18 cellular contexts compared by ENCODE assay signal in the genomic region with DNA sequence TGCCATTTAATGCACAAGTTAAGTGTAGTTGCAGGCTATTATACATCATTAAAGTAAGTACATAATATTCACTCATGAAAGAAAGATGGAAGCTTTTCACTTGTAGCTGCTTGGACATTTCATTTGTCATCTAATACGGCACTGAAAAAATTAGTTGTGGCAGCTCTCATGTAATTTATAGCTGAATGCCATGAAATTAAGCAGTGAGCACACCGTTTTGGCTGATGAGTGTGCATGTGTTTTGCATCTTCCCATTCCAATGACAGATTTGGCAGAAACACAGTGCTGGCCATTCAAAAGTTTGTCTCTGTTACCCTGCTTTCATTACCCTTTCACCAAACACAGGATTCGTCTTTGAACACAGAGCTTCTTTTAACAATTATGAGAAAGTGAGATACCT.
DNase-seq lines count a peak whose midpoint lies in the region; ATAC-seq and TF ChIP-seq lines count a peak whose summit lies in the region.
"Had no signal": no experiment of that assay in that cellular context is flagged by ENCODE, and none has a peak within 500 bp of the region (broad histone marks: within the 10 kb centered on the region; RNA-seq: fewer than 3 reads in every experiment).

No MANE protein-coding gene starts in this region.

- POLR2A ChIA-PET in SK-N-SH (lab: Yijun Ruan, JAX) (no interaction called here), MCF 10A (lab: Yijun Ruan, JAX) (interaction anchor here (0.8 kb wide), 1 partner anchor 8 kb away, joined by 3 read pairs; no protein-coding TSS in a partner anchor)

- H2AFZ ChIP-seq in SK-N-SH (ENCODE audit: low read depth): no peak overlapping the region
- H2AFZ ChIP-seq: GM23248 had no signal

- H3K4me3 Mint-ChIP-seq in MCF 10A (ENCODE audit: unreplicated experiment): no peak overlapping the region
- H3K4me3 Mint-ChIP-seq: B cell; CD4-positive, CD25-positive, alpha-beta regulatory T cell; CD8-positive, alpha-beta T cell had no signal

- no peak for ATAC-seq in SK-N-SH treated with all-trans-retinoic acid at 6 μM for 48 hours
- ATAC-seq: CD8-positive, alpha-beta T cell had no signal

- H3K36me3 ChIP-seq in SK-N-SH (replicated peaks in 1 of 2; ENCODE audit: control insufficient read depth in 1 of 2, insufficient read depth in 2 of 2, low read length in 1 of 2): no peaks in the 10 kb centered on the region
- no peaks in the 10 kb centered on the region for H3K36me3 ChIP-seq in stomach smooth muscle (ENCODE audit: control insufficient read depth in 2 of 2, insufficient read depth in 2 of 2, low read length in 2 of 2)
- H3K36me3 ChIP-seq: BLaER1 had no signal

- no peaks in the 10 kb centered on the region for H3K9me3 Mint-ChIP-seq in MCF 10A (ENCODE audit: unreplicated experiment)
- H3K9me3 Mint-ChIP-seq: CD4-positive, CD25-positive, alpha-beta regulatory T cell; CD8-positive, alpha-beta T cell had no signal

- CTCF ChIA-PET in SK-N-SH (lab: Yijun Ruan, JAX) (no interaction called here), MCF 10A (lab: Yijun Ruan, JAX) (interaction anchor here (0.6 to 0.9 kb wide), 2 partner anchors 116 to 382 kb away, joined by 3 to 4 read pairs; no protein-coding TSS in a partner anchor)

- no peaks in the 10 kb centered on the region for H3K4me1 Mint-ChIP-seq in MCF 10A (ENCODE audit: insufficient read depth, unreplicated experiment)
- H3K4me1 Mint-ChIP-seq: B cell had no signal

- H3K9ac ChIP-seq in SK-N-SH: no peak overlapping the region
- H3K9ac ChIP-seq in stomach smooth muscle (ENCODE audit: low read length in 2 of 2): no peak overlapping the region
- H3K9ac ChIP-seq: BLaER1, GM23248 had no signal

- H3K27me3 ChIP-seq in SK-N-SH (ENCODE audit: insufficient read depth): no peaks in the 10 kb centered on the region
- no peaks in the 10 kb centered on the region for H3K27me3 ChIP-seq in stomach smooth muscle (ENCODE audit: control insufficient read depth in 1 of 2, insufficient read depth in 2 of 2, low read length in 2 of 2)
- H3K27me3 ChIP-seq: BLaER1 had no signal

- TF ChIP-seq CTCF in SK-N-SH (IDR thresholded peaks at IDR 0.05) (no peak), MCF 10A (IDR thresholded peaks at IDR 0.05; ENCODE audit: unreplicated experiment) (no peak)

- DNase-seq in NCI-H1417 (lab: John Stamatoyannopoulos, UW): peak; percentile 45 to 89 (median 46)
- no peak for DNase-seq in NCI-H1417 treated with DMSO at 0.1 percent for 48 hours (lab: John Stamatoyannopoulos, UW)
- DNase-seq in SK-N-SH: no peak
- no peak for DNase-seq in MCF 10A (ENCODE audit: unreplicated experiment)
- DNase-seq: Caco-2; CD4-positive, CD25-positive, alpha-beta regulatory T cell; CD8-positive, alpha-beta T cell; DMS153; DND-41; GM23248; H7; HCEC 1CT had no signal

- H3K4me3 ChIP-seq in SK-N-SH (ENCODE audit: low read depth in 2 of 2, low read length in 1 of 2) (no peak overlapping the region), stomach smooth muscle (ENCODE audit: low read length in 2 of 2) (peak overlapping the region; percentile 9 to 23)
- H3K4me3 ChIP-seq: BLaER1, GM23248 had no signal

- no peaks in the 10 kb centered on the region for H3K36me3 Mint-ChIP-seq in MCF 10A (ENCODE audit: insufficient read depth, unreplicated experiment)
- H3K36me3 Mint-ChIP-seq: CD4-positive, CD25-positive, alpha-beta regulatory T cell had no signal

- no peaks in the 10 kb centered on the region for H3K9me3 ChIP-seq in SK-N-SH
- H3K9me3 ChIP-seq in stomach smooth muscle (ENCODE audit: control insufficient read depth in 2 of 2, low read length in 2 of 2): no peaks in the 10 kb centered on the region
- H3K9me3 ChIP-seq: BLaER1, Caco-2 had no signal

- no peak for TF ChIP-seq RAD21 in SK-N-SH (IDR thresholded peaks at IDR 0.05; ENCODE audit: low read length)

- H3K4me1 ChIP-seq in SK-N-SH (ENCODE audit: control insufficient read depth in 1 of 2, insufficient read depth in 2 of 2, low read depth in 1 of 2, low read length in 1 of 2) (peaks cover 0 to 2% of the 10 kb centered on the region in 2 experiments; a peak in 1 of 4 replicates), stomach smooth muscle (ENCODE audit: control insufficient read depth, insufficient read depth, low read length) (peaks cover 8% of the 10 kb centered on the region)
- H3K4me1 ChIP-seq: Caco-2 had no signal

- peaks cover 4% of the 10 kb centered on the region for H3F3A ChIP-seq in SK-N-SH (replicated peaks; ENCODE audit: insufficient read depth)

- H3K27ac Mint-ChIP-seq in MCF 10A (ENCODE audit: low read depth, unreplicated experiment): no peak overlapping the region
- H3K27ac Mint-ChIP-seq: B cell; CD4-positive, CD25-positive, alpha-beta regulatory T cell; CD8-positive, alpha-beta T cell had no signal

- no peak overlapping the region for H3K27ac ChIP-seq in SK-N-SH (ENCODE audit: low read depth in 2 of 2, low read length in 1 of 2)
- no peak overlapping the region for H3K27ac ChIP-seq in stomach smooth muscle (ENCODE audit: low read length)
- H3K27ac ChIP-seq: 22Rv1, BLaER1, C4-2B, GM23248 had no signal

- H4K20me1 ChIP-seq in SK-N-SH (ENCODE audit: insufficient read depth): no peaks in the 10 kb centered on the region
- H4K20me1 ChIP-seq: BLaER1 had no signal

- no TSS peak for BruUV-seq in MCF 10A (replicated peaks; lab: Mats Ljungman, UMichigan)

- no peaks in the 10 kb centered on the region for H3K9me2 ChIP-seq in SK-N-SH

- no peak for TF ChIP-seq EP300 in SK-N-SH (IDR thresholded peaks at IDR 0.05; ENCODE audit: borderline replicate concordance in 1 of 2, low read depth in 1 of 2, low read length in 1 of 2)

- no peak overlapping the region for H3K4me2 ChIP-seq in SK-N-SH
- H3K4me2 ChIP-seq: BLaER1 had no signal

- H3K27me3 Mint-ChIP-seq in MCF 10A (ENCODE audit: insufficient read depth, unreplicated experiment): no peaks in the 10 kb centered on the region
- H3K27me3 Mint-ChIP-seq: B cell; CD4-positive, CD25-positive, alpha-beta regulatory T cell had no signal

- intact Hi-C loops in MCF 10A (cut with micrococcal nuclease): no loop called here

- WGBS in SK-N-SH (ENCODE audit: low lambda C conversion rate): 68% methylated on average over 3 of the region's 3 CpGs

- no peaks in the 10 kb centered on the region for H3K79me2 ChIP-seq in SK-N-SH (ENCODE audit: insufficient read depth)

TF ChIP-seq in SK-N-SH treated with all-trans-retinoic acid at 6 μM for 48 hours, 23 proteins besides CTCF, POLR2A, EP300 and RAD21:
- no peak for TF ChIP-seq CSDC2 (CRISPR knock-in tag; IDR thresholded peaks at IDR 0.05)
- no peak for TF ChIP-seq ZNF8 (CRISPR knock-in tag; IDR thresholded peaks at IDR 0.05)
- TF ChIP-seq, protein P1, sequence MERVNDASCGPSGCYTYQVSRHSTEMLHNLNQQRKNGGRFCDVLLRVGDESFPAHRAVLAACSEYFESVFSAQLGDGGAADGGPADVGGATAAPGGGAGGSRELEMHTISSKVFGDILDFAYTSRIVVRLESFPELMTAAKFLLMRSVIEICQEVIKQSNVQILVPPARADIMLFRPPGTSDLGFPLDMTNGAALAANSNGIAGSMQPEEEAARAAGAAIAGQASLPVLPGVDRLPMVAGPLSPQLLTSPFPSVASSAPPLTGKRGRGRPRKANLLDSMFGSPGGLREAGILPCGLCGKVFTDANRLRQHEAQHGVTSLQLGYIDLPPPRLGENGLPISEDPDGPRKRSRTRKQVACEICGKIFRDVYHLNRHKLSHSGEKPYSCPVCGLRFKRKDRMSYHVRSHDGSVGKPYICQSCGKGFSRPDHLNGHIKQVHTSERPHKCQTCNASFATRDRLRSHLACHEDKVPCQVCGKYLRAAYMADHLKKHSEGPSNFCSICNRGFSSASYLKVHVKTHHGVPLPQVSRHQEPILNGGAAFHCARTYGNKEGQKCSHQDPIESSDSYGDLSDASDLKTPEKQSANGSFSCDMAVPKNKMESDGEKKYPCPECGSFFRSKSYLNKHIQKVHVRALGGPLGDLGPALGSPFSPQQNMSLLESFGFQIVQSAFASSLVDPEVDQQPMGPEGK (CRISPR knock-in tag; IDR thresholded peaks at IDR 0.05; ENCODE audit: borderline replicate concordance): no peak
- TF ChIP-seq ISL1 (CRISPR knock-in tag; IDR thresholded peaks at IDR 0.05): peak; percentile 73
TF ChIP-seq in SK-N-SH treated with all-trans-retinoic acid at 6 μM for 48 hours: peak in this region for 1.

TF ChIP-seq in SK-N-SH, 30 proteins besides CTCF, POLR2A, EP300 and RAD21:
- TF ChIP-seq TEAD4 (IDR thresholded peaks at IDR 0.05; ENCODE audit: borderline replicate concordance, insufficient read depth) (no peak), GATA2 (CRISPR knock-in tag; IDR thresholded peaks at IDR 0.05) (no peak)
TF ChIP-seq in SK-N-SH: peak in this region for 0.

Comparison
In these comparisons a context has a peak if more than half of its experiments do, and no peak if none do; other contexts are left out.
1. DNase-seq: peak in NCI-H1417 (3 of 3); none in NCI-H1417 treated with DMSO at 0.1 percent for 48 hours (single experiment), SK-N-SH (single experiment) and MCF 10A (single experiment).
2. H3K4me3 ChIP-seq: peak in stomach smooth muscle (2 of 2); none in SK-N-SH (0 of 2).